ENCODE assay signal across 1 cellular context in genomic region chr4:6523251-6523650, GRCh38.
TF ChIP-seq lines count a peak whose summit lies in the region.

No MANE protein-coding gene starts in this region.

TF ChIP-seq in HepG2, 621 proteins besides CTCF, POLR2A, EP300 and RAD21:
- peak; percentile 46; the same call in 1 of the 2 replicates for TF ChIP-seq ZNF768 (CRISPR knock-in tag; IDR thresholded peaks at IDR 0.05)
- peak; percentile 32; the same call in 1 of the 2 replicates for TF ChIP-seq CEBPB (IDR thresholded peaks at IDR 0.05; ENCODE audit: borderline replicate concordance, low read depth, low read length)
- TF ChIP-seq ZNF280B (CRISPR knock-in tag; IDR thresholded peaks at IDR 0.05; ENCODE audit: borderline replicate concordance) = no peak
- peak; percentile 67 for TF ChIP-seq FOSL2 (CRISPR knock-in tag; IDR thresholded peaks at IDR 0.05)
- no peak for TF ChIP-seq PCBP1 (IDR thresholded peaks at IDR 0.05; ENCODE audit: borderline replicate concordance, low read depth, low read length)
